Comparison of ENCODE assay signal across 15 cellular contexts in genomic region chr2:215712219-215712849, GRCh38.
DNase-seq lines count a peak whose midpoint lies in the region; ATAC-seq and TF ChIP-seq lines count a peak whose summit lies in the region.
"Had no signal": no experiment of that assay in that cellular context is flagged by ENCODE, and none has a peak within 500 bp of the region (broad histone marks: within the 10 kb centered on the region; RNA-seq: fewer than 3 reads in every experiment).

No MANE protein-coding gene starts in this region.

- no peak overlapping the region for H3K4me2 ChIP-seq in mesenchymal stem cell (ENCODE audit: low read length, poor library complexity, severe bottlenecking)

- intact Hi-C loops in Right ventricle myocardium superior (cut with DNase I) = no loop called here
- intact Hi-C loops in esophagus muscularis mucosa (cut with DNase I) = no loop called here
- intact Hi-C loops in vagina (cut with DNase I) = no loop called here

- no peak for TF ChIP-seq EP300 in esophagus muscularis mucosa (IDR thresholded peaks at IDR 0.05)

- H3K27me3 ChIP-seq in cardiac muscle cell (no peaks in the 10 kb centered on the region), esophagus muscularis mucosa (no peaks in the 10 kb centered on the region), mesenchymal stem cell (ENCODE audit: control insufficient read depth in 1 of 2, insufficient read depth in 1 of 2, low read length in 2 of 2) (no peaks in the 10 kb centered on the region), vagina (no peaks in the 10 kb centered on the region)
- H3K27me3 ChIP-seq: testis had no signal

- peak overlapping the region; percentile 46 to 76 for H3K18ac ChIP-seq in mesenchymal stem cell (ENCODE audit: low read depth in 1 of 2, low read length in 2 of 2)

- H3K14ac ChIP-seq in mesenchymal stem cell (ENCODE audit: low read length in 2 of 2) = no peak overlapping the region

- peak in 1 of 2 donors; percentile 48 for DNase-seq in cardiac muscle cell (ENCODE audit: low read depth in 1 of 2, low spot score in 1 of 2)
- DNase-seq in Right ventricle myocardium superior = no peak
- DNase-seq in esophagus muscularis mucosa (ENCODE audit: extremely low spot score) = no peak
- DNase-seq in mesenchymal stem cell = peak; percentile 32
- DNase-seq in vagina (ENCODE audit: extremely low spot score in 2 of 2) = no peak
- no peak for DNase-seq in GM10266 (ENCODE audit: extremely low spot score)
- DNase-seq in RKO (ENCODE audit: low spot score) = no peak
- DNase-seq in midbrain (lab: John Stamatoyannopoulos, UW) = no peak
- DNase-seq: activated naive CD4-positive, alpha-beta T cell treated with anti-CD3 and anti-CD28 coated beads, Interleukin-2, amount 50 U/mL, for 16 hours; MM.1S; NCI-H226; psoas muscle; testis had no signal

- WGBS in esophagus muscularis mucosa = 30% methylated on average over 3 of the region's 3 CpGs
- WGBS in mesenchymal stem cell = 76% methylated on average over 1 of the region's 3 CpGs

- H3K4me3 ChIP-seq in cardiac muscle cell (no peak overlapping the region), esophagus muscularis mucosa (no peak overlapping the region), mesenchymal stem cell (ENCODE audit: insufficient read depth in 1 of 2, low read depth in 1 of 2, low read length in 2 of 2) (peak overlapping the region in 1 of 2 experiments; percentile 12), vagina (no peak overlapping the region)
- H3K4me3 ChIP-seq: GM12878, psoas muscle, testis had no signal

- H3K79me1 ChIP-seq in mesenchymal stem cell (replicated peaks; ENCODE audit: low read length, poor library complexity, severe bottlenecking) = no peaks in the 10 kb centered on the region

- no peaks in the 10 kb centered on the region for H3K36me3 ChIP-seq in cardiac muscle cell
- no peaks in the 10 kb centered on the region for H3K36me3 ChIP-seq in esophagus muscularis mucosa
- H3K36me3 ChIP-seq in mesenchymal stem cell (ENCODE audit: control insufficient read depth in 1 of 2, insufficient read depth in 2 of 2, low read depth in 1 of 2, low read length in 2 of 2) = no peaks in the 10 kb centered on the region
- no peaks in the 10 kb centered on the region for H3K36me3 ChIP-seq in vagina

- H3K9ac ChIP-seq in mesenchymal stem cell (ENCODE audit: low read length) = peak overlapping the region; percentile 81

- peak overlapping the region; percentile 65 for H4K91ac ChIP-seq in mesenchymal stem cell (ENCODE audit: low read length)

- H3K27ac ChIP-seq in cardiac muscle cell = peak overlapping the region; percentile 71
- H3K27ac ChIP-seq in esophagus muscularis mucosa (replicated peaks in 1 of 4) = peak overlapping the region; percentile 79 to 84 (median 83)
- peak overlapping the region; percentile 99 for H3K27ac ChIP-seq in mesenchymal stem cell (ENCODE audit: low read length, poor library complexity, severe bottlenecking)
- H3K27ac ChIP-seq in vagina = peak overlapping the region; percentile 39
- H3K27ac ChIP-seq: psoas muscle had no signal

- peak overlapping the region; percentile 95 for H2BK5ac ChIP-seq in mesenchymal stem cell (ENCODE audit: low read depth, low read length, poor library complexity, severe bottlenecking)

- peak overlapping the region; percentile 64 for H2BK120ac ChIP-seq in mesenchymal stem cell (ENCODE audit: low read depth, low read length)

- H3K4me1 ChIP-seq in cardiac muscle cell (ENCODE audit: low read depth) = peaks cover 21% of the 10 kb centered on the region
- peaks cover 26 to 70% (median 61%) of the 10 kb centered on the region in 4 donors for H3K4me1 ChIP-seq in esophagus muscularis mucosa
- peaks cover 5% of the 10 kb centered on the region for H3K4me1 ChIP-seq in mesenchymal stem cell (ENCODE audit: control insufficient read depth, insufficient read depth, low read depth, low read length)
- peaks cover 20% of the 10 kb centered on the region for H3K4me1 ChIP-seq in vagina
- H3K4me1 ChIP-seq: psoas muscle, testis had no signal

- ATAC-seq in Right ventricle myocardium superior (ENCODE audit: poor library complexity) = no peak
- ATAC-seq: GM12878, Panc1 had no signal

- H2BK12ac ChIP-seq in mesenchymal stem cell (ENCODE audit: low read length in 2 of 2) = peak overlapping the region; percentile 37 to 87

- peak overlapping the region; percentile 64 for H4K8ac ChIP-seq in mesenchymal stem cell (ENCODE audit: low read length)

- H2AK5ac ChIP-seq in mesenchymal stem cell (ENCODE audit: low read length, severe bottlenecking) = peak overlapping the region; percentile 91

- TF ChIP-seq CTCF in cardiac muscle cell (IDR thresholded peaks at IDR 0.05; ENCODE audit: low read depth, low read length) (no peak), esophagus muscularis mucosa (IDR thresholded peaks at IDR 0.05) (no peak), vagina (IDR thresholded peaks at IDR 0.05) (no peak), GM10266 (IDR thresholded peaks at IDR 0.05; ENCODE audit: control insufficient read depth, insufficient read depth, low read depth, missing control alignments) (no peak)

- H3K9me3 ChIP-seq in cardiac muscle cell (ENCODE audit: low read depth) (no peaks in the 10 kb centered on the region), esophagus muscularis mucosa (no peaks in the 10 kb centered on the region), mesenchymal stem cell (ENCODE audit: control insufficient read depth, low read length) (no peaks in the 10 kb centered on the region), vagina (no peaks in the 10 kb centered on the region)
- H3K9me3 ChIP-seq: psoas muscle, testis had no signal

- no peak overlapping the region for H2BK15ac ChIP-seq in mesenchymal stem cell (ENCODE audit: low read depth, poor library complexity, severe bottlenecking)

- H3K23ac ChIP-seq in mesenchymal stem cell (ENCODE audit: low read length in 2 of 2) = no peak overlapping the region

- no peak for TF ChIP-seq POLR2A in esophagus muscularis mucosa (IDR thresholded peaks at IDR 0.05; ENCODE audit: low read depth)
- no peak for TF ChIP-seq POLR2A in vagina (IDR thresholded peaks at IDR 0.05)

- H3K4ac ChIP-seq in mesenchymal stem cell (ENCODE audit: low read depth in 1 of 2, low read length in 2 of 2) = no peak overlapping the region

- no peak overlapping the region for H2AFZ ChIP-seq in mesenchymal stem cell (ENCODE audit: low read depth, low read length)

Comparison
In these comparisons a context has a peak if more than half of its experiments do, and no peak if none do; other contexts are left out.
1. H3K27ac ChIP-seq: peak in every context shown above with its lines; median percentile 99 in mesenchymal stem cell; 83 in esophagus muscularis mucosa; 71 in cardiac muscle cell; 39 in vagina.